In the genomic region with DNA sequence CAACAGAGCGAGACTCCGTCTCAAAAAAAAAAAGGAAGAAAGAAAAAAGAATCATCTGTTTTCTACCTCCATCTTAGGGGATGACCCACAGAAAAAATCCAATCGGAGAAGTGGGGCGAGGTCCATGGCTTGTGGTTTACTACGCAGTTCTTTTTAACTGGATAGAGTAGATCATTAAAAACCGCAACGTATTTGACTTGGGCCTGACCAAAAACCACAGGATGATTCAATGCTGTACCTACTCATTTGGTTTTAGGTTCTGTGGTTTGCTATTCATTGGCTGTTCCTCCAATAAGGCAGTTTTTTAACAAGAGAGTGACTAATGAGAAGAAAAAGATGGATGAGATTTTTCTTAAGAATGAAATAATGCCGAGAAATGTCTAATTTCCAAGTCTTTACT, we compare ENCODE assay signal across 9 cellular contexts.
DNase-seq lines count a peak whose midpoint lies in the region; ATAC-seq, FAIRE-seq and TF ChIP-seq lines count a peak whose summit lies in the region.
"Had no signal": no experiment of that assay in that cellular context is flagged by ENCODE, and none has a peak within 500 bp of the region (broad histone marks: within the 10 kb centered on the region; RNA-seq: fewer than 3 reads in every experiment).

No MANE protein-coding gene starts in this region.

- peaks cover 94% of the 10 kb centered on the region for H3K27me3 Mint-ChIP-seq in Calu3 (ENCODE audit: unreplicated experiment)
- H3K27me3 Mint-ChIP-seq in activated T-cell treated with anti-CD3 and anti-CD28 coated beads, Interleukin-2, amount 50 U/mL, for 72 hours (ENCODE audit: low read depth): peaks cover 12% of the 10 kb centered on the region

- no peak for FAIRE-seq in frontal cortex (lab: Jason Lieb, UNC)
- FAIRE-seq: islet of Langerhans had no signal

- peak; percentile 3 for DNase-seq in Calu3
- peak; percentile 29 to 32 for DNase-seq in activated T-cell treated with anti-CD3 and anti-CD28 coated beads, Interleukin-2, amount 50 U/mL, for 72 hours
- DNase-seq in NCI-H526 (lab: John Stamatoyannopoulos, UW): no peak
- DNase-seq in frontal cortex (ENCODE audit: low spot score in 2 of 2): no peak
- DNase-seq in transverse colon: no peak
- DNase-seq in NCI-H146 (lab: John Stamatoyannopoulos, UW): no peak

- H3K4me1 ChIP-seq in transverse colon: no peaks in the 10 kb centered on the region

- H3K4me1 Mint-ChIP-seq in Calu3 (ENCODE audit: low read depth, unreplicated experiment): no peaks in the 10 kb centered on the region
- peaks cover 13% of the 10 kb centered on the region for H3K4me1 Mint-ChIP-seq in activated T-cell treated with anti-CD3 and anti-CD28 coated beads, Interleukin-2, amount 50 U/mL, for 72 hours (ENCODE audit: low read depth)

- no peaks in the 10 kb centered on the region for H3K9me3 ChIP-seq in transverse colon

- TF ChIP-seq CTCF in Calu3 (IDR thresholded peaks at IDR 0.05; ENCODE audit: unreplicated experiment) (no peak), transverse colon (IDR thresholded peaks at IDR 0.05) (no peak)

- BruUV-seq in Calu3 (replicated peaks; lab: Mats Ljungman, UMichigan): no TSS peak

- H3K27ac ChIP-seq in transverse colon: no peak overlapping the region

- TF ChIP-seq POLR2A in transverse colon (IDR thresholded peaks at IDR 0.05): no peak

- no peak overlapping the region for H3K4me3 ChIP-seq in transverse colon

- in situ Hi-C loops in transverse colon (cut with MboI; ENCODE audit: low pct_ligation_motif_present in 1 of 4, low pct_unique_long_range_greater_than_20kb in 1 of 4, low sequenced_read_pairs in 3 of 4): no loop called here

- TF ChIP-seq EP300 in transverse colon (IDR thresholded peaks at IDR 0.05; ENCODE audit: low read depth): no peak

- no peaks in the 10 kb centered on the region for H3K36me3 Mint-ChIP-seq in Calu3 (ENCODE audit: insufficient read depth, unreplicated experiment)
- H3K36me3 Mint-ChIP-seq in activated T-cell treated with anti-CD3 and anti-CD28 coated beads, Interleukin-2, amount 50 U/mL, for 72 hours (ENCODE audit: insufficient read depth in 2 of 2): peaks cover 2 to 5% of the 10 kb centered on the region in 2 donors

- no peaks in the 10 kb centered on the region for H3K27me3 ChIP-seq in transverse colon

- intact Hi-C loops in Calu3 (cut with micrococcal nuclease; ENCODE audit: unreplicated experiment) (loop anchor here (1.0 kb wide), 1 partner anchor 24 kb away; no protein-coding TSS in a partner anchor), transverse colon (cut with DNase I; ENCODE audit: low total_unique reads) (no loop called here)

- H3K4me3 Mint-ChIP-seq in Calu3 (ENCODE audit: low read depth, unreplicated experiment): no peak overlapping the region
- peak overlapping the region in 1 of 2 donors; percentile 25 for H3K4me3 Mint-ChIP-seq in activated T-cell treated with anti-CD3 and anti-CD28 coated beads, Interleukin-2, amount 50 U/mL, for 72 hours

- H3K36me3 ChIP-seq in transverse colon: no peaks in the 10 kb centered on the region

- CTCF ChIA-PET in Calu3 (lab: Charles Lee): no interaction called here

- no peaks in the 10 kb centered on the region for H3K9me3 Mint-ChIP-seq in Calu3 (ENCODE audit: low read depth, unreplicated experiment)
- H3K9me3 Mint-ChIP-seq in activated T-cell treated with anti-CD3 and anti-CD28 coated beads, Interleukin-2, amount 50 U/mL, for 72 hours: no peaks in the 10 kb centered on the region

- ATAC-seq in GM19397 (IDR thresholded peaks at IDR 0.05; ENCODE audit: unreplicated experiment): peak; percentile 83
- ATAC-seq in HG03196 (IDR thresholded peaks at IDR 0.05; ENCODE audit: unreplicated experiment): peak; percentile 94
- peak; percentile 87 to 93 for ATAC-seq in activated T-cell treated with anti-CD3 and anti-CD28 coated beads, Interleukin-2, amount 50 U/mL, for 72 hours (replicated peaks in 1 of 2)

- 75 to 92% methylated on average over 8 of the region's 8 CpGs for WGBS in transverse colon (ENCODE audit: low coverage in 1 of 2), 2 donors

- H3K27ac Mint-ChIP-seq in Calu3 (ENCODE audit: unreplicated experiment): no peak overlapping the region
- H3K27ac Mint-ChIP-seq in activated T-cell treated with anti-CD3 and anti-CD28 coated beads, Interleukin-2, amount 50 U/mL, for 72 hours: peak overlapping the region; percentile 67

Comparison
In these comparisons a context has a peak if more than half of its experiments do, and no peak if none do; other contexts are left out.
1. DNase-seq: peak in Calu3 (single experiment) and activated T-cell treated with anti-CD3 and anti-CD28 coated beads, Interleukin-2, amount 50 U/mL, for 72 hours (2 of 2); none in NCI-H526 (0 of 2), frontal cortex (0 of 2), transverse colon (single experiment) and NCI-H146 (single experiment).
2. Peak in every context shown above with its lines, with median percentiles within 50 percentile points of each other: ATAC-seq.